1 cellular context compared by ENCODE assay signal in genomic region chr2:131165562-131165961, GRCh38.
TF ChIP-seq lines count a peak whose summit lies in the region.

No MANE protein-coding gene starts in this region.

TF ChIP-seq in HEK293, 187 proteins besides CTCF, POLR2A, EP300 and RAD21 (continued from another document):
- 0 out of 2 replicates have a peak, but pooled peaks have one; percentile 55 for TF ChIP-seq ZNF354C (tag by site-specific recombination; IDR thresholded peaks at IDR 0.05; ENCODE audit: borderline replicate concordance, low read depth)
